ENCODE assay signal across 16 cellular contexts in genomic region chr16:66630561-66631260, GRCh38. TPM values are rescaled to one million over a fixed set of nuclear protein-coding genes. Genes with fewer than 3 reads are reported as not detected.
"Had no signal": no experiment of that assay in that cellular context is flagged by ENCODE, and none has a peak within 500 bp of the region (broad histone marks: within the 10 kb centered on the region; RNA-seq: fewer than 3 reads in every experiment).

No MANE protein-coding gene starts in this region.

RNA-seq across cellular contexts. Expression of gene CMTM2, which starts 51.4 kb away (rescaled TPM):
- total RNA-seq: cerebellum, chondrocyte, colonic mucosa, dermis microvascular lymphatic vessel endothelial cell, endodermal cell, endothelial cell of umbilical vein, esophagus mucosa, esophagus squamous epithelium, fibroblast of lung, fibroblast of villous mesenchyme, foreskin keratinocyte, frontal cortex, gastrocnemius medialis, gastroesophageal sphincter, glomerular endothelial cell had no signal
- polyA plus RNA-seq: endothelial cell of umbilical vein, fibroblast of lung, foreskin keratinocyte, heart left ventricle had no signal
